In genomic region chr2:241908686-241909420, GRCh38 we compare ENCODE assay signal across 2 cellular contexts.
TF ChIP-seq lines count a peak whose summit lies in the region.

No MANE protein-coding gene starts in this region.

TF ChIP-seq in liver, 16 proteins besides CTCF, POLR2A, EP300 and RAD21:
- no peak for TF ChIP-seq RXRA (IDR thresholded peaks at IDR 0.05)
- TF ChIP-seq NR2F2 (IDR thresholded peaks at IDR 0.05), result peak; percentile 63

TF ChIP-seq in HepG2, 621 proteins besides CTCF, POLR2A, EP300 and RAD21:
- TF ChIP-seq ZNF441 (CRISPR knock-in tag; IDR thresholded peaks at IDR 0.05; ENCODE audit: borderline replicate concordance) (no peak), ZNF614 (CRISPR knock-in tag; IDR thresholded peaks at IDR 0.05; ENCODE audit: borderline replicate concordance) (no peak), ZNF235 (CRISPR knock-in tag; IDR thresholded peaks at IDR 0.05; ENCODE audit: borderline replicate concordance) (no peak), ATRX (CRISPR knock-in tag; IDR thresholded peaks at IDR 0.05; ENCODE audit: borderline replicate concordance) (no peak), NPAS2 (CRISPR knock-in tag; IDR thresholded peaks at IDR 0.05; ENCODE audit: borderline replicate concordance) (no peak), ZNF33B (CRISPR knock-in tag; IDR thresholded peaks at IDR 0.05) (no peak), HNRNPUL1 (IDR thresholded peaks at IDR 0.05; ENCODE audit: low read depth, low read length) (no peak), GABPA (IDR thresholded peaks at IDR 0.05; ENCODE audit: low read depth, low read length) (no peak), GABPA (CRISPR knock-in tag; IDR thresholded peaks at IDR 0.05; ENCODE audit: low read depth) (no peak), TFAP4 (IDR thresholded peaks at IDR 0.05; ENCODE audit: borderline replicate concordance, low read depth) (no peak), KDM2A (CRISPR knock-in tag; IDR thresholded peaks at IDR 0.05; ENCODE audit: borderline replicate concordance, low read depth) (no peak), ZEB1 (IDR thresholded peaks at IDR 0.05; ENCODE audit: insufficient replicate concordance, low read depth) (no peak), JUNB (CRISPR knock-in tag; IDR thresholded peaks at IDR 0.05; ENCODE audit: borderline replicate concordance) (no peak)
- TF ChIP-seq, protein P1, sequence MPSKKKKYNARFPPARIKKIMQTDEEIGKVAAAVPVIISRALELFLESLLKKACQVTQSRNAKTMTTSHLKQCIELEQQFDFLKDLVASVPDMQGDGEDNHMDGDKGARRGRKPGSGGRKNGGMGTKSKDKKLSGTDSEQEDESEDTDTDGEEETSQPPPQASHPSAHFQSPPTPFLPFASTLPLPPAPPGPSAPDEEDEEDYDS (CRISPR knock-in tag; IDR thresholded peaks at IDR 0.05), result no peak
- TF ChIP-seq, protein P2, sequence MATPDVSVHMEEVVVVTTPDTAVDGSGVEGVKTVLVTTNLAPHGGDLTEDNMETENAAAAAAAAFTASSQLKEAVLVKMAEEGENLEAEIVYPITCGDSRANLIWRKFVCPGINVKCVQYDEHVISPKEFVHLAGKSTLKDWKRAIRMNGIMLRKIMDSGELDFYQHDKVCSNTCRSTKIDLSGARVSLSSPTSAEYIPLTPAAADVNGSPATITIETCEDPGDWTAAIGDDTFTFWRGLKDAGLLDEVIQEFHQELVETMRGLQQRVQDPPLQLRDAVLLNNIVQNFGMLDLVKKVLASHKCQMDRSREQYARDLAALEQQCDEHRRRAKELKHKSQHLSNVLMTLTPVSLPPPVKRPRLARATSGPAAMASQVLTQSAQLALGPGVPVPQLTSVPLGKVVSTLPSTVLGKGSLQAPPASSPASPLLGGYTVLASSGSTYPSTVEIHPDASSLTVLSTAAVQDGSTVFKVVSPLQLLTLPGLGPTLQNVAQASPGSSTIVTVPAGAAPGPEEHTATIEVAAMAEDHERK (CRISPR knock-in tag; IDR thresholded peaks at IDR 0.05; ENCODE audit: low read depth), result no peak
